Comparison of ENCODE assay signal across 1 cellular context in the genomic region with DNA sequence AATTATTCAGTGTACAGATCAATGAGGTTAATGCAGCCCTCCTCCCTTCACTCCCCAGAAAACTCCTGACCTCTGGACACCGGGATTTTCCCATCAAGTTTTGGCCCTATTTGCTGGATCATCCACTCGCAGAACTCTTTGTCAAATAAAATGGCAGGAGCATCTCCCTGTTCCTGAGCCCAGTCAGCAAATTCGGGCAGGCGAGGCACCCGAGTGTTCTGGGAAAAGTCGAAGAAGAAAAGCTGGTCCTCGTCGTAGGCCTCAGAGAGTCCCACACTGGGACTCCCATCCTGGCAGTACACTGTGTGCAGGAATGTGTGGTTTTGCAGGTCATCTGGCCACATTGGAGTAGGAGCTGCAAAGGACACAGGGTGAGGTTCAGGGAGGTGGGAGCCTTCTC.
A peak's percentile ranks its signal among the peaks of the same experiment; 100 is the strongest.
TF ChIP-seq lines count a peak whose summit lies in the region.

No MANE protein-coding gene starts in this region.

TF ChIP-seq in HepG2, 621 proteins besides CTCF, POLR2A, EP300 and RAD21:
- peak; percentile 55 to 57 for TF ChIP-seq MAFK (conservative IDR thresholded peaks at IDR 0.05 in 1 of 2, IDR thresholded peaks at IDR 0.05 in 1 of 2; ENCODE audit: low read length in 2 of 2)
- TF ChIP-seq MAFF (IDR thresholded peaks at IDR 0.05; ENCODE audit: low read depth, low read length): peak; percentile 45; the same call in 1 of the 2 replicates
- TF ChIP-seq ZNF30 (CRISPR knock-in tag; IDR thresholded peaks at IDR 0.05): no peak
